Comparison of ENCODE assay signal across 1 cellular context in genomic region chr1:18957136-18957521, GRCh38.
TF ChIP-seq lines count a peak whose summit lies in the region.

No MANE protein-coding gene starts in this region.

TF ChIP-seq in HepG2, 621 proteins besides CTCF, POLR2A, EP300 and RAD21 (continued from another document):
- no peak for TF ChIP-seq ZNF407 (CRISPR knock-in tag; IDR thresholded peaks at IDR 0.05; ENCODE audit: not compliant biosample characterization)
- no peak for TF ChIP-seq ZNF576 (CRISPR knock-in tag; IDR thresholded peaks at IDR 0.05)
- TF ChIP-seq MATR3 (CRISPR knock-in tag; IDR thresholded peaks at IDR 0.05): no peak
- no peak for TF ChIP-seq RNF2 (conservative IDR thresholded peaks at IDR 0.05; ENCODE audit: low read depth)
- no peak for TF ChIP-seq ZSCAN30 (CRISPR knock-in tag; IDR thresholded peaks at IDR 0.05)
- TF ChIP-seq AGO2 (optimal IDR thresholded peaks at IDR 0.05; ENCODE audit: low read depth, low read length): no peak
- no peak for TF ChIP-seq ZNF773 (CRISPR knock-in tag; IDR thresholded peaks at IDR 0.05; ENCODE audit: borderline replicate concordance)
- no peak for TF ChIP-seq TFAP4 (IDR thresholded peaks at IDR 0.05; ENCODE audit: borderline replicate concordance, low read depth)
